Comparison of ENCODE assay signal across 9 cellular contexts in genomic region chr22:25475554-25476022, GRCh38.
A peak's percentile ranks its signal among the peaks of the same experiment; 100 is the strongest.
DNase-seq lines count a peak whose midpoint lies in the region; ATAC-seq and TF ChIP-seq lines count a peak whose summit lies in the region.
"Had no signal": no experiment of that assay in that cellular context is flagged by ENCODE, and none has a peak within 500 bp of the region (broad histone marks: within the 10 kb centered on the region; RNA-seq: fewer than 3 reads in every experiment).

No MANE protein-coding gene starts in this region.

- no peak overlapping the region for H2BK15ac ChIP-seq in H9 (ENCODE audit: low read depth, low read length)

- no peaks in the 10 kb centered on the region; the same call in none of the 2 replicates for H3K27me3 Mint-ChIP-seq in H9 (ENCODE audit: low read depth)

- TF ChIP-seq CTCF in H9 (conservative IDR thresholded peaks at IDR 0.05) = no peak

- no peak for DNase-seq in H9
- DNase-seq in NCI-H345 treated with DMSO at 0.1 percent for 48 hours (lab: John Stamatoyannopoulos, UW; ENCODE audit: unreplicated experiment) = peak; percentile 76
- peak; percentile 62 for DNase-seq in fibroblast of peridontal ligament (ENCODE audit: extremely low read depth)
- peak; percentile 97 for DNase-seq in renal cortical epithelial cell (ENCODE audit: low read depth)
- no peak for DNase-seq in GM19240 (ENCODE audit: insufficient read length, low spot score)
- no peak for DNase-seq in activated CD4-positive, alpha-beta T cell treated with anti-CD3 and anti-CD28 coated beads, Interleukin-2, amount 50 U/mL, for 48 hours
- no peak for DNase-seq in A172 (ENCODE audit: low spot score)
- DNase-seq: activated CD4-positive, alpha-beta T cell treated with anti-CD3 and anti-CD28 coated beads, Interleukin-2, amount 50 U/mL, for 1 hour had no signal

- H3K27me3 ChIP-seq in H9 (ENCODE audit: insufficient read depth, low read length) = no peaks in the 10 kb centered on the region

- H3K27ac Mint-ChIP-seq in H9 = no peak overlapping the region

- peak overlapping the region; percentile 51 for H3K18ac ChIP-seq in H9 (ENCODE audit: insufficient read length, low read depth, low read length)

- no CpG with 5 or more reads among the region's 9 CpGs for WGBS in H9 (ENCODE audit: extremely low coverage, insufficient read length, low lambda C conversion rate)

- H2BK20ac ChIP-seq in H9 (ENCODE audit: low read depth, low read length, poor library complexity, severe bottlenecking) = no peak overlapping the region

- no peak overlapping the region for H2BK120ac ChIP-seq in H9 (ENCODE audit: low read depth, low read length, poor library complexity, severe bottlenecking)

- H3K79me1 ChIP-seq in H9 (ENCODE audit: insufficient read depth, low read depth, low read length, poor library complexity, severe bottlenecking) = no peaks in the 10 kb centered on the region

- H3K4me2 ChIP-seq in H9 (ENCODE audit: insufficient read depth, insufficient read length, low read length) = no peak overlapping the region

- no peak overlapping the region for H4K8ac ChIP-seq in H9 (replicated peaks; ENCODE audit: insufficient read length, low read depth, low read length)

- no peak overlapping the region for H3K56ac ChIP-seq in H9 (ENCODE audit: insufficient read length, low read depth, low read length)

- H3K23ac ChIP-seq in H9 (ENCODE audit: insufficient read length, low read depth, low read length) = no peak overlapping the region

- no peak overlapping the region for H2AFZ ChIP-seq in H9 (ENCODE audit: low read length)

- no peak for ATAC-seq in GM21390 (IDR thresholded peaks at IDR 0.05; ENCODE audit: unreplicated experiment)

- no peak overlapping the region for H3K9ac ChIP-seq in H9 (ENCODE audit: extremely low read depth, insufficient read length, low read length)

- H2BK5ac ChIP-seq in H9 (ENCODE audit: insufficient read length, low read length) = no peak overlapping the region

- H3K9me3 Mint-ChIP-seq in H9 = peaks cover 6 to 12% of the 10 kb centered on the region in 2 experiments; a peak in 4 of 5 replicates

- H4K20me1 ChIP-seq in H9 (ENCODE audit: control insufficient read depth, insufficient read depth, insufficient read length) = no peaks in the 10 kb centered on the region

- no peak overlapping the region for H3K14ac ChIP-seq in H9 (ENCODE audit: insufficient read depth, low read length)

- no peak overlapping the region for H3T11ph ChIP-seq in H9 (ENCODE audit: low read length)

- no peaks in the 10 kb centered on the region for H3K79me2 ChIP-seq in H9 (ENCODE audit: insufficient read depth, low read length)

- H4K5ac ChIP-seq in H9 (ENCODE audit: insufficient read length, low read depth, low read length) = no peak overlapping the region

- no peak overlapping the region for H2AK5ac ChIP-seq in H9 (ENCODE audit: insufficient read length, low read length)

- H3K36me3 Mint-ChIP-seq in H9 (ENCODE audit: insufficient read depth in 1 of 3, low read depth in 3 of 3) = peaks cover 26 to 29% (median 29%) of the 10 kb centered on the region in 3 experiments

- H4K91ac ChIP-seq in H9 (ENCODE audit: insufficient read length, low read depth, low read length) = no peak overlapping the region

- H3K4me1 Mint-ChIP-seq in H9 = peaks cover 0 to 2% of the 10 kb centered on the region in 2 experiments; a peak in 3 of 4 replicates

- H3K4me3 Mint-ChIP-seq in H9 = no peak overlapping the region

- H3K27ac ChIP-seq in H9 (ENCODE audit: insufficient read length, low read depth, low read length) = no peak overlapping the region

- no peaks in the 10 kb centered on the region for H3K9me3 ChIP-seq in H9 (ENCODE audit: control insufficient read depth, low read depth, low read length)

- no peaks in the 10 kb centered on the region for H3K23me2 ChIP-seq in H9 (ENCODE audit: insufficient read length, low read depth, low read length, poor library complexity, severe bottlenecking)

- no peaks in the 10 kb centered on the region for H3K4me1 ChIP-seq in H9 (ENCODE audit: insufficient read depth, low read length)

- H2BK12ac ChIP-seq in H9 (ENCODE audit: insufficient read length, low read depth, low read length) = no peak overlapping the region

- no peak overlapping the region for H3K4ac ChIP-seq in H9 (ENCODE audit: low read depth, low read length)

Comparison
In these comparisons a context has a peak if more than half of its experiments do, and no peak if none do; other contexts are left out.
1. DNase-seq: peak in NCI-H345 treated with DMSO at 0.1 percent for 48 hours (single experiment), fibroblast of peridontal ligament (single experiment) and renal cortical epithelial cell (single experiment); none in H9 (single experiment), GM19240 (single experiment), activated CD4-positive, alpha-beta T cell treated with anti-CD3 and anti-CD28 coated beads, Interleukin-2, amount 50 U/mL, for 48 hours (0 of 2) and A172 (single experiment).